In genomic region chr22:45103756-45104155, GRCh38 we compare ENCODE assay signal across 2 cellular contexts.
TF ChIP-seq lines count a peak whose summit lies in the region.

No MANE protein-coding gene starts in this region.

TF ChIP-seq in SK-N-SH, 30 proteins besides CTCF, POLR2A, EP300 and RAD21 (continued from another document):
- TF ChIP-seq REST (IDR thresholded peaks at IDR 0.05; ENCODE audit: low read depth, low read length) (no peak), FOXM1 (IDR thresholded peaks at IDR 0.05; ENCODE audit: low read depth) (no peak), MXI1 (IDR thresholded peaks at IDR 0.05; ENCODE audit: low read depth, low read length) (no peak), IRF3 (IDR thresholded peaks at IDR 0.05; ENCODE audit: low read depth, low read length) (no peak), POLR2AphosphoS5 (IDR thresholded peaks at IDR 0.05; ENCODE audit: low read depth, low read length) (no peak)
TF ChIP-seq in SK-N-SH: peak in this region for 0.

TF ChIP-seq in SK-N-SH treated with all-trans-retinoic acid at 6 μM for 48 hours, 23 proteins besides CTCF, POLR2A, EP300 and RAD21 (continued from another document):
- TF ChIP-seq ZFP30 (CRISPR knock-in tag; IDR thresholded peaks at IDR 0.05) (no peak), CREB5 (CRISPR knock-in tag; IDR thresholded peaks at IDR 0.05; ENCODE audit: low read depth) (no peak), ZC3H10 (CRISPR knock-in tag; IDR thresholded peaks at IDR 0.05) (no peak), SNAI2 (CRISPR knock-in tag; IDR thresholded peaks at IDR 0.05) (no peak), ZNF70 (CRISPR knock-in tag; IDR thresholded peaks at IDR 0.05) (no peak), POU6F1 (CRISPR knock-in tag; IDR thresholded peaks at IDR 0.05; ENCODE audit: borderline replicate concordance, low read depth) (no peak), CSRNP3 (CRISPR knock-in tag; IDR thresholded peaks at IDR 0.05) (no peak), TCF4 (CRISPR knock-in tag; IDR thresholded peaks at IDR 0.05; ENCODE audit: borderline replicate concordance) (no peak), ISL1 (CRISPR knock-in tag; IDR thresholded peaks at IDR 0.05) (no peak), CSDC2 (CRISPR knock-in tag; IDR thresholded peaks at IDR 0.05) (no peak)
